Comparison of ENCODE assay signal across 16 cellular contexts in the genomic region with DNA sequence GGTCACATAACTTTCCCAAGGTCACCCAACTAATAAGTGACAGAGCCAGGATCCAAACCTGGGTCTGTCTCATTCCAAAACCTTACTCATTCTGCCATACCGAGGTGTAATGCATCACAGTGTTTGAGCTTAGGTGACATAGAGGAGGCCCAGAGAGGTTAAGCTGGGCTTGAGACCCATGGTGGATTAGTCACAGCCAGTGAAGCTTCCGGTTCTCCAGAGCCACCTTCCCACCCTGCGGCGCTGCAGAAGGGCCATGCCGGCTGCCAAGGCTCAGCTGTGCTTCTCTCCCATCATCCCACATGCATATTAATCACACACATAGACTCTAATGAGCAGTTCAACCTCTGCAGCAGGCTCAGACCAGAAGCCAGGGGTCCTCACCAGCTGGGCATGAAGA. TPM values are rescaled to one million over a fixed set of nuclear protein-coding genes. Genes with fewer than 3 reads are reported as not detected.
DNase-seq lines count a peak whose midpoint lies in the region; ATAC-seq, FAIRE-seq and TF ChIP-seq lines count a peak whose summit lies in the region.
"Had no signal": no experiment of that assay in that cellular context is flagged by ENCODE, and none has a peak within 500 bp of the region (broad histone marks: within the 10 kb centered on the region; RNA-seq: fewer than 3 reads in every experiment).

No MANE protein-coding gene starts in this region.

- H3K9me3 Mint-ChIP-seq in chondrocyte (ENCODE audit: low read depth): no peaks in the 10 kb centered on the region
- H3K9me3 Mint-ChIP-seq: CD4-positive, alpha-beta memory T cell; stimulated activated memory B cell treated with anti-CD40 and anti-IgM and Interleukin-4, amounts not matched to agents 10 μg/mL and 1 μg/mL and 100 μg/mL, for 72 hours had no signal

- no peak for TF ChIP-seq CTCF in HepG2 (CRISPR knock-in tag; IDR thresholded peaks at IDR 0.05)
- TF ChIP-seq CTCF in right lobe of liver (IDR thresholded peaks at IDR 0.05): no peak
- TF ChIP-seq CTCF in chondrocyte (IDR thresholded peaks at IDR 0.05): no peak
- TF ChIP-seq CTCF in foreskin fibroblast (IDR thresholded peaks at IDR 0.05; ENCODE audit: low read depth, low read length): no peak

- intact Hi-C loops in HepG2 (cut with micrococcal nuclease; ENCODE audit: unreplicated experiment): no loop called here
- intact Hi-C loops in right lobe of liver (cut with DNase I): no loop called here

- peaks cover 28% of the 10 kb centered on the region for H3K4me1 Mint-ChIP-seq in chondrocyte (ENCODE audit: low read depth)
- H3K4me1 Mint-ChIP-seq: CD4-positive, alpha-beta memory T cell; stimulated activated memory B cell treated with anti-CD40 and anti-IgM and Interleukin-4, amounts not matched to agents 10 μg/mL and 1 μg/mL and 100 μg/mL, for 72 hours had no signal

- no peaks in the 10 kb centered on the region for H3K79me2 ChIP-seq in HepG2 (ENCODE audit: insufficient read depth, low read length)

- H2AFZ ChIP-seq in HepG2 (ENCODE audit: low read length): no peak overlapping the region

- 0% methylated on average over 2 of the region's 5 CpGs for WGBS in HepG2 (ENCODE audit: low lambda C conversion rate)
- 63% methylated on average over 4 of the region's 5 CpGs for WGBS in right lobe of liver (ENCODE audit: insufficient coverage, low coverage, low lambda C conversion rate, missing lambda C conversion rate)

- FAIRE-seq in HepG2 (lab: Jason Lieb, UNC): no peak

- H3K9ac ChIP-seq in HepG2 (ENCODE audit: insufficient read depth, low read depth, low read length) (no peak overlapping the region), muscle layer of colon (ENCODE audit: low read length) (no peak overlapping the region)

- CTCF ChIA-PET in HepG2 (lab: Yijun Ruan, JAX; ENCODE audit: low intra/inter-chr PET ratio, low total read pairs): no interaction called here

- BruUV-seq in HepG2 (replicated peaks; lab: Mats Ljungman, UMichigan): no TSS peak

- TF ChIP-seq EP300 in HepG2 (IDR thresholded peaks at IDR 0.05; ENCODE audit: low read depth in 2 of 2, low read length in 2 of 2) (no peak), HepG2 (CRISPR knock-in tag; IDR thresholded peaks at IDR 0.05; ENCODE audit: borderline replicate concordance) (no peak)

- H4K20me1 ChIP-seq in HepG2 (ENCODE audit: insufficient read depth, low read length): no peaks in the 10 kb centered on the region

- POLR2A ChIA-PET in HepG2 (lab: Yijun Ruan, JAX): no interaction called here

- H3K36me3 ChIP-seq in HepG2 (replicated peaks in 1 of 2; ENCODE audit: control insufficient read depth in 1 of 2, insufficient read depth in 2 of 2, low read length in 2 of 2) (no peaks in the 10 kb centered on the region), right lobe of liver (no peaks in the 10 kb centered on the region), muscle layer of colon (ENCODE audit: insufficient read depth, low read length) (no peaks in the 10 kb centered on the region)

- H3K4me2 ChIP-seq in HepG2 (ENCODE audit: low read depth, low read length): no peak overlapping the region

- H3K4me3 Mint-ChIP-seq in chondrocyte (ENCODE audit: unreplicated experiment): no peak overlapping the region
- H3K4me3 Mint-ChIP-seq: CD4-positive, alpha-beta memory T cell; stimulated activated memory B cell treated with anti-CD40 and anti-IgM and Interleukin-4, amounts not matched to agents 10 μg/mL and 1 μg/mL and 100 μg/mL, for 72 hours; T-helper 17 cell had no signal

- H3K27me3 ChIP-seq in HepG2 (ENCODE audit: control insufficient read depth in 1 of 2, insufficient read depth in 2 of 2, low read length in 2 of 2) (peaks cover 2 to 19% of the 10 kb centered on the region in 2 experiments; a peak in 1 of 5 replicates), right lobe of liver (no peaks in the 10 kb centered on the region), muscle layer of colon (ENCODE audit: control insufficient read depth in 1 of 2, insufficient read depth in 2 of 2, low read length in 2 of 2) (no peaks in the 10 kb centered on the region)

- H3K27me3 Mint-ChIP-seq in chondrocyte (ENCODE audit: low read depth): no peaks in the 10 kb centered on the region
- H3K27me3 Mint-ChIP-seq: stimulated activated memory B cell treated with anti-CD40 and anti-IgM and Interleukin-4, amounts not matched to agents 10 μg/mL and 1 μg/mL and 100 μg/mL, for 72 hours had no signal

- H3K27ac ChIP-seq in HepG2 (ENCODE audit: extremely low read length, insufficient read depth, low read length) (no peak overlapping the region), right lobe of liver (no peak overlapping the region), muscle layer of colon (ENCODE audit: low read depth, low read length) (peak overlapping the region; percentile 71)

- DNase-seq in HepG2 (ENCODE audit: low spot score) (no peak), right lobe of liver (no peak), chondrocyte (ENCODE audit: low spot score) (peak; percentile 42), foreskin fibroblast (no peak), NCI-H2227 treated with DMSO at 0.1 percent for 48 hours (lab: John Stamatoyannopoulos, UW) (no peak), HUDEP-2 (lab: John Stamatoyannopoulos, UW; ENCODE audit: unreplicated experiment in 76 of 76) (no peak), CD1c-positive myeloid dendritic cell (ENCODE audit: extremely low spot score) (no peak)
- DNase-seq: activated CD8-positive, alpha-beta memory T cell treated with anti-CD3 and anti-CD28 coated beads for 24 hours; CD4-positive, alpha-beta memory T cell; effector CD4-positive, alpha-beta T cell; kidney glomerular epithelial cell; SHP77 treated with DMSO at 0.1 percent for 48 hours; T-helper 17 cell had no signal

- H3K4me1 ChIP-seq in HepG2 (ENCODE audit: insufficient read depth, low read length) (no peaks in the 10 kb centered on the region), right lobe of liver (no peaks in the 10 kb centered on the region), muscle layer of colon (ENCODE audit: insufficient read depth, low read length) (peaks cover 32% of the 10 kb centered on the region)

- no peak for TF ChIP-seq RAD21 in HepG2 (CRISPR knock-in tag; IDR thresholded peaks at IDR 0.05)

- no peak overlapping the region for H3K27ac Mint-ChIP-seq in chondrocyte (ENCODE audit: unreplicated experiment)
- H3K27ac Mint-ChIP-seq: CD4-positive, alpha-beta memory T cell; stimulated activated memory B cell treated with anti-CD40 and anti-IgM and Interleukin-4, amounts not matched to agents 10 μg/mL and 1 μg/mL and 100 μg/mL, for 72 hours; T-helper 17 cell had no signal

- H3K4me3 ChIP-seq in HepG2 (replicated peaks in 1 of 3; ENCODE audit: insufficient read depth in 1 of 3, low read depth in 2 of 3, low read length in 3 of 3) (no peak overlapping the region), right lobe of liver (no peak overlapping the region), muscle layer of colon (ENCODE audit: low read depth in 1 of 2, low read length in 2 of 2) (no peak overlapping the region), foreskin fibroblast (ENCODE audit: low read depth in 1 of 2, low read length in 2 of 2) (no peak overlapping the region)

- H3K9me3 ChIP-seq in HepG2 (ENCODE audit: low read length): no peaks in the 10 kb centered on the region
- H3K9me3 ChIP-seq in right lobe of liver: no peaks in the 10 kb centered on the region
- no peaks in the 10 kb centered on the region for H3K9me3 ChIP-seq in muscle layer of colon (ENCODE audit: low read length)

- TF ChIP-seq POLR2A in HepG2 (IDR thresholded peaks at IDR 0.05; ENCODE audit: insufficient read depth in 1 of 2, low read depth in 2 of 2, low read length in 2 of 2) (no peak), right lobe of liver (IDR thresholded peaks at IDR 0.05) (no peak)

- H3K36me3 Mint-ChIP-seq in chondrocyte (ENCODE audit: low read depth): no peaks in the 10 kb centered on the region
- H3K36me3 Mint-ChIP-seq: CD4-positive, alpha-beta memory T cell; stimulated activated memory B cell treated with anti-CD40 and anti-IgM and Interleukin-4, amounts not matched to agents 10 μg/mL and 1 μg/mL and 100 μg/mL, for 72 hours had no signal

- peak; percentile 27; the same call in 2 of the 3 replicates for ATAC-seq in HepG2
- no peak for ATAC-seq in right lobe of liver
- ATAC-seq: stimulated activated memory B cell treated with anti-CD40 and anti-IgM and Interleukin-4, amounts not matched to agents 10 μg/mL and 1 μg/mL and 100 μg/mL, for 72 hours; T-helper 17 cell had no signal

- in situ Hi-C loops in HepG2 (cut with HindIII; ENCODE audit: extremely low pct_ligation_motif_present, low pct_unique_long_range_greater_than_20kb): no loop called here

RNA-seq across cellular contexts. Expression of a gene that starts 42.2 kb away (rescaled TPM):
- total RNA-seq in HepG2 (2016; rRNA removed; fragmentation: Illumina TruSeq; extraction: Trizol) (not detected in 2 replicates), right lobe of liver (1 to 10 TPM in 1 of 6 experiments, under 1 TPM in 2, not detected in 3; 0.62 to 1.0 (median 0.98) TPM), chondrocyte (1.9 to 2.7 TPM (median 2.4 TPM) in 3 replicates)
- total RNA-seq in HepG2 (2016; cell fraction: cytosol; rRNA removed; fragmentation: Illumina TruSeq; extraction: Trizol; ENCODE audit: low read depth): not detected in 2 replicates
- not detected in 2 replicates for total RNA-seq in HepG2 (2016; cell fraction: insoluble cytoplasmic fraction; rRNA removed; fragmentation: Illumina TruSeq; extraction: Trizol)
- total RNA-seq in HepG2 (2016; cell fraction: membrane; rRNA removed; fragmentation: Illumina TruSeq; extraction: Trizol): not detected in 2 replicates
- total RNA-seq in HepG2 (2016; cell fraction: nucleus; rRNA removed; fragmentation: Illumina TruSeq; extraction: Trizol): not detected in 2 replicates
- not detected in 2 replicates for polyA plus RNA-seq in HepG2 (2011; rRNA removed)
- not detected in 2 replicates for polyA plus RNA-seq in HepG2 (2011; cell fraction: cytosol; rRNA removed)
- polyA plus RNA-seq in HepG2 (2011; cell fraction: nucleus; rRNA removed): not detected in 2 replicates
- polyA plus RNA-seq in HepG2 (2012): not detected in 2 replicates
- not detected in 2 replicates for polyA plus RNA-seq in HepG2 (2016; cell fraction: cytosol; fragmentation: Illumina TruSeq; extraction: Trizol; ENCODE audit: low read depth)
- not detected in 2 replicates for polyA plus RNA-seq in HepG2 (2016; cell fraction: insoluble cytoplasmic fraction; fragmentation: Illumina TruSeq; extraction: Trizol; ENCODE audit: low read depth)
- polyA plus RNA-seq in HepG2 (2016; cell fraction: membrane; fragmentation: Illumina TruSeq; extraction: Trizol; ENCODE audit: low read depth): not detected in 2 replicates
- polyA plus RNA-seq in HepG2 (2016; cell fraction: nucleus; fragmentation: Illumina TruSeq; extraction: Trizol; ENCODE audit: insufficient read depth, low read depth): not detected in 2 replicates
- polyA minus RNA-seq in HepG2 (2011; rRNA and poly(A)+ RNA removed; ENCODE audit: low replicate concordance): not detected in 2 replicates
- not detected in 2 replicates for polyA minus RNA-seq in HepG2 (2011; cell fraction: cytosol; rRNA and poly(A)+ RNA removed)
- not detected in 2 replicates for polyA minus RNA-seq in HepG2 (2011; cell fraction: nucleus; rRNA and poly(A)+ RNA removed)
- total RNA-seq: CD4-positive, alpha-beta memory T cell; osteoblast; T-helper 17 cell had no signal
- polyA plus RNA-seq: CD4-positive, alpha-beta memory T cell had no signal
